ENCODE assay signal across 22 cellular contexts in genomic region chr1:39722495-39722894, GRCh38. TPM values are rescaled to one million over a fixed set of nuclear protein-coding genes. Genes with fewer than 3 reads are reported as not detected.
"Had no signal": no experiment of that assay in that cellular context is flagged by ENCODE, and none has a peak within 500 bp of the region (broad histone marks: within the 10 kb centered on the region; RNA-seq: fewer than 3 reads in every experiment).

No MANE protein-coding gene starts in this region.

- H3K36me3 ChIP-seq: cardiac muscle cell, esophagus squamous epithelium, prostate gland, tibial nerve, vagina had no signal

- H3K27me3 ChIP-seq: vagina had no signal

- DNase-seq: activated CD8-positive, alpha-beta memory T cell treated with anti-CD3 and anti-CD28 coated beads, Interleukin-2, amount 10 ng/mL, durations not matched to agents 7 days and 5 days; activated naive CD4-positive, alpha-beta T cell treated with anti-CD3 and anti-CD28 coated beads, Interleukin-2, amount 50 U/mL, for 16 hours; activated T-cell treated with anti-CD3 and anti-CD28 coated beads, Interleukin-2, amount 50 U/mL, for 24 hours; esophagus squamous epithelium; glutamatergic neuron; hypothalamus; left cardiac atrium; right cardiac atrium; small intestine; stimulated activated CD4-positive, alpha-beta T cell treated with anti-CD3 and anti-CD28 coated beads, Interleukin-4, amount 100 ng/mL, for 24 hours; stimulated activated naive CD4-positive, alpha-beta T cell treated with Interleukin-2 at 50 U/mL for 16 hours; substantia nigra; T1000 had no signal

- H3K9me3 ChIP-seq: esophagus squamous epithelium, prostate gland, tibial nerve, vagina had no signal

- H3K4me1 ChIP-seq: esophagus squamous epithelium, prostate gland, vagina had no signal

- ATAC-seq: activated CD4-positive, CD25-positive, alpha-beta regulatory T cell treated with anti-CD3 and anti-CD28 coated beads, Interleukin-2, amount 50 U/mL, for 24 hours; activated CD8-positive, alpha-beta memory T cell treated with anti-CD3 and anti-CD28 coated beads, Interleukin-2, amount 10 ng/mL, durations not matched to agents 7 days and 5 days; left cardiac atrium; right cardiac atrium had no signal

- H3K4me3 ChIP-seq: cardiac muscle cell, esophagus squamous epithelium, lung, prostate gland, tibial nerve, vagina had no signal

- H3K27ac ChIP-seq: cardiac muscle cell, esophagus squamous epithelium, prostate gland, tibial nerve, vagina had no signal

RNA-seq across cellular contexts. Expression of gene HPCAL4, which starts 31.3 kb away (rescaled TPM):
- total RNA-seq: fibroblast of villous mesenchyme, osteoblast, tibial nerve had no signal

RNA-seq across cellular contexts. Expression of gene OXCT2, which starts 48.7 kb away (rescaled TPM):
- total RNA-seq: vagina had no signal
- polyA plus RNA-seq: cardiac muscle cell had no signal

RNA-seq across cellular contexts. Expression of gene NT5C1A, which starts 50.6 kb away (rescaled TPM):
- total RNA-seq: cardiac muscle cell, esophagus squamous epithelium, fibroblast of villous mesenchyme, lung, neural crest cell, osteoblast, vagina had no signal
- polyA plus RNA-seq: lung had no signal
